Comparison of ENCODE assay signal across 25 cellular contexts in the genomic region with DNA sequence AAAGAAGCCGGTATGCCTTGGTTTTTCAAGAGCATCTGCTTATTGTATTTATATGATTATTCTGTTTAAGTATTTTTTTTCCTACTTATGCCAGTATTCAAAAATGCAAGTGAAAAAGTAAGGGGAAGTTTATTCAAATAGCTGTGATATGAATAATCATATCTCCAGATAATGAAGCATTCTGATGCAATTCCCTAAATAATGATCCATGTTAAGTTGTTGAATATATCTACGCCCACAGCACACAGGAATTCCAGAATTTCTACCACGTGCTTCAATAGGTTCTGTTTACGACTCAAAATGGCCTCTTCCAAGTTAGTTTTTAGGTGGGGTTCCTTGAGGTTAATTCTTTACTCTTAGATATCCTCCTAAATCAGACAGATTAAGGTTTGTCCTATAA.
A peak's percentile ranks its signal among the peaks of the same experiment; 100 is the strongest.
DNase-seq lines count a peak whose midpoint lies in the region; ATAC-seq, FAIRE-seq and TF ChIP-seq lines count a peak whose summit lies in the region.
"Had no signal": no experiment of that assay in that cellular context is flagged by ENCODE, and none has a peak within 500 bp of the region (broad histone marks: within the 10 kb centered on the region; RNA-seq: fewer than 3 reads in every experiment).

No MANE protein-coding gene starts in this region.

- no peak overlapping the region for H2AK5ac ChIP-seq in mesenchymal stem cell (ENCODE audit: low read length, severe bottlenecking)

- H3K79me2 ChIP-seq in astrocyte (ENCODE audit: insufficient read depth, low read length), result no peaks in the 10 kb centered on the region

- H2BK5ac ChIP-seq in mesenchymal stem cell (ENCODE audit: low read depth, low read length, poor library complexity, severe bottlenecking), result no peak overlapping the region

- H3K27me3 ChIP-seq in astrocyte (ENCODE audit: insufficient read depth, low read length), result no peaks in the 10 kb centered on the region
- H3K27me3 ChIP-seq in mesenchymal stem cell (ENCODE audit: control insufficient read depth in 1 of 2, insufficient read depth in 1 of 2, low read length in 2 of 2), result no peaks in the 10 kb centered on the region
- no peaks in the 10 kb centered on the region for H3K27me3 ChIP-seq in body of pancreas
- no peaks in the 10 kb centered on the region for H3K27me3 ChIP-seq in colonic mucosa
- H3K27me3 ChIP-seq: MG63, SJSA1 had no signal

- DNase-seq in MV-4-11 (lab: John Stamatoyannopoulos, UW), result peak; percentile 37
- peak; percentile 48 for DNase-seq in astrocyte (ENCODE audit: low read depth)
- no peak for DNase-seq in mesenchymal stem cell
- DNase-seq in stimulated activated CD4-positive, alpha-beta T cell treated with anti-CD3 and anti-CD28 coated beads, Interleukin-4, amount 100 ng/mL, for 1 hour, result no peak
- DNase-seq in body of pancreas, result no peak
- DNase-seq in colonic mucosa, result no peak
- DNase-seq: CD4-positive, alpha-beta T cell; COR-L47; DMS79; GM23248; H9; HFFc6; MG63; NCI-H1092; NCI-H1436; NCI-H187 treated with DMSO at 0.1 percent for 48 hours; NCI-H2107; NCI-H510A; NCI-H748 treated with DMSO at 0.1 percent for 48 hours; NK-92 treated with Interleukin-12 subunit alpha and Interleukin-12 subunit beta, amount 100 ng/mL, for 24 hours had no signal

- no peak overlapping the region for H3K4ac ChIP-seq in mesenchymal stem cell (ENCODE audit: low read depth in 1 of 2, low read length in 2 of 2)

- H3K18ac ChIP-seq in mesenchymal stem cell (ENCODE audit: low read depth in 1 of 2, low read length in 2 of 2), result no peak overlapping the region

- no peak for ATAC-seq in HG03280 (IDR thresholded peaks at IDR 0.05; ENCODE audit: unreplicated experiment)
- ATAC-seq in body of pancreas, result no peak
- ATAC-seq: K562, Panc1 had no signal

- no peak overlapping the region for H4K91ac ChIP-seq in mesenchymal stem cell (ENCODE audit: low read length)

- no peak overlapping the region for H3K4me3 Mint-ChIP-seq in astrocyte (ENCODE audit: unreplicated experiment)
- H3K4me3 Mint-ChIP-seq: CD4-positive, alpha-beta T cell; H9; HFFc6 had no signal

- H2BK15ac ChIP-seq in mesenchymal stem cell (ENCODE audit: low read depth, poor library complexity, severe bottlenecking), result no peak overlapping the region

- TF ChIP-seq POLR2A in body of pancreas (IDR thresholded peaks at IDR 0.05), result no peak

- no peak overlapping the region for H3K27ac Mint-ChIP-seq in astrocyte (ENCODE audit: unreplicated experiment)
- H3K27ac Mint-ChIP-seq: CD4-positive, alpha-beta T cell; H9; HFFc6 had no signal

- no peak overlapping the region for H2BK12ac ChIP-seq in mesenchymal stem cell (ENCODE audit: low read length in 2 of 2)

- peaks cover 3% of the 10 kb centered on the region for H3K4me1 Mint-ChIP-seq in astrocyte (ENCODE audit: low read depth, unreplicated experiment)

- peaks cover 6% of the 10 kb centered on the region for H3K36me3 Mint-ChIP-seq in astrocyte (ENCODE audit: low read depth, unreplicated experiment)

- no peak for FAIRE-seq in astrocyte (lab: Jason Lieb, UNC)
- FAIRE-seq: GM12891, K562 had no signal

- H3K4me3 ChIP-seq in astrocyte (ENCODE audit: insufficient read depth, low read depth, low read length), result no peak overlapping the region
- H3K4me3 ChIP-seq in mesenchymal stem cell (ENCODE audit: insufficient read depth in 1 of 2, low read depth in 1 of 2, low read length in 2 of 2), result no peak overlapping the region
- H3K4me3 ChIP-seq in body of pancreas, result no peak overlapping the region
- no peak overlapping the region for H3K4me3 ChIP-seq in colonic mucosa
- H3K4me3 ChIP-seq: GM23248, K562, MG63, SJSA1 had no signal

- H3K9ac ChIP-seq in astrocyte (ENCODE audit: low read length), result no peak overlapping the region
- peak overlapping the region; percentile 17 for H3K9ac ChIP-seq in mesenchymal stem cell (ENCODE audit: low read length)
- no peak overlapping the region for H3K9ac ChIP-seq in colonic mucosa (ENCODE audit: low read depth in 2 of 2, low read length in 2 of 2)
- H3K9ac ChIP-seq: GM23248 had no signal

- H3K79me1 ChIP-seq in mesenchymal stem cell (replicated peaks; ENCODE audit: low read length, poor library complexity, severe bottlenecking), result peaks cover 3% of the 10 kb centered on the region

- H3K9me3 ChIP-seq in astrocyte (ENCODE audit: insufficient read depth, low read depth, low read length), result no peaks in the 10 kb centered on the region
- H3K9me3 ChIP-seq in mesenchymal stem cell (ENCODE audit: control insufficient read depth, low read length), result no peaks in the 10 kb centered on the region
- H3K9me3 ChIP-seq in body of pancreas, result no peaks in the 10 kb centered on the region
- H3K9me3 ChIP-seq in colonic mucosa, result no peaks in the 10 kb centered on the region
- H3K9me3 ChIP-seq: MG63, SJSA1 had no signal

- no peak overlapping the region for H3K14ac ChIP-seq in mesenchymal stem cell (ENCODE audit: low read length in 2 of 2)

- intact Hi-C loops in body of pancreas (cut with DNase I) (no loop called here), colonic mucosa (cut with DNase I) (no loop called here)

- H3K4me2 ChIP-seq in astrocyte (ENCODE audit: low read length) (no peak overlapping the region), mesenchymal stem cell (ENCODE audit: low read length, poor library complexity, severe bottlenecking) (no peak overlapping the region)

- no peak overlapping the region for H3K23ac ChIP-seq in mesenchymal stem cell (ENCODE audit: low read length in 2 of 2)

- H2BK120ac ChIP-seq in mesenchymal stem cell (ENCODE audit: low read depth, low read length), result no peak overlapping the region

- no peak overlapping the region for H3K27ac ChIP-seq in astrocyte (ENCODE audit: low read depth, low read length)
- H3K27ac ChIP-seq in mesenchymal stem cell (ENCODE audit: low read length, poor library complexity, severe bottlenecking), result no peak overlapping the region
- no peak overlapping the region for H3K27ac ChIP-seq in body of pancreas
- no peak overlapping the region for H3K27ac ChIP-seq in colonic mucosa
- H3K27ac ChIP-seq: GM23248, SJSA1 had no signal

- no peak overlapping the region for H4K8ac ChIP-seq in mesenchymal stem cell (ENCODE audit: low read length)

- H4K20me1 ChIP-seq in astrocyte (ENCODE audit: insufficient read depth, low read length), result peaks cover 6% of the 10 kb centered on the region

- H3K4me1 ChIP-seq in astrocyte (ENCODE audit: insufficient read depth, low read length), result no peaks in the 10 kb centered on the region
- H3K4me1 ChIP-seq in mesenchymal stem cell (ENCODE audit: control insufficient read depth, insufficient read depth, low read depth, low read length), result no peaks in the 10 kb centered on the region
- H3K4me1 ChIP-seq in body of pancreas, result no peaks in the 10 kb centered on the region
- no peaks in the 10 kb centered on the region for H3K4me1 ChIP-seq in colonic mucosa
- H3K4me1 ChIP-seq: SJSA1 had no signal

- H2AFZ ChIP-seq in astrocyte (ENCODE audit: low read depth, low read length) (no peak overlapping the region), mesenchymal stem cell (ENCODE audit: low read depth, low read length) (no peak overlapping the region)
- H2AFZ ChIP-seq: GM23248 had no signal

- TF ChIP-seq CTCF in astrocyte (IDR thresholded peaks at IDR 0.05; ENCODE audit: insufficient read depth, low read depth, low read length) (no peak), body of pancreas (IDR thresholded peaks at IDR 0.05) (no peak), colonic mucosa (IDR thresholded peaks at IDR 0.05) (no peak)

- H3K9me3 Mint-ChIP-seq in astrocyte (ENCODE audit: unreplicated experiment), result peaks cover 5% of the 10 kb centered on the region

- H3K27me3 Mint-ChIP-seq in astrocyte (ENCODE audit: low read depth, unreplicated experiment), result no peaks in the 10 kb centered on the region
- H3K27me3 Mint-ChIP-seq: CD4-positive, alpha-beta T cell had no signal

- H3K36me3 ChIP-seq in astrocyte (ENCODE audit: insufficient read depth, low read length), result peaks cover 11% of the 10 kb centered on the region
- H3K36me3 ChIP-seq in mesenchymal stem cell (ENCODE audit: control insufficient read depth in 1 of 2, insufficient read depth in 2 of 2, low read depth in 1 of 2, low read length in 2 of 2), result peaks cover 4 to 22% of the 10 kb centered on the region in 2 experiments
- no peaks in the 10 kb centered on the region for H3K36me3 ChIP-seq in body of pancreas (replicated peaks in 1 of 2; ENCODE audit: insufficient read depth in 1 of 2, low read depth in 2 of 2)
- H3K36me3 ChIP-seq in colonic mucosa, result no peaks in the 10 kb centered on the region
- H3K36me3 ChIP-seq: MG63 had no signal

- whole genome bisulfite sequencing in mesenchymal stem cell, result no CpG with 5 or more reads among the region's 4 CpGs
- 62 to 64% methylated on average over 4 of the region's 4 CpGs for WGBS in body of pancreas, 2 donors

Comparison
In these comparisons a context has a peak if more than half of its experiments do, and no peak if none do; other contexts are left out.
1. DNase-seq: peak in MV-4-11 (single experiment) and astrocyte (single experiment); none in mesenchymal stem cell (single experiment), stimulated activated CD4-positive, alpha-beta T cell treated with anti-CD3 and anti-CD28 coated beads, Interleukin-4, amount 100 ng/mL, for 1 hour (single experiment), body of pancreas (0 of 4) and colonic mucosa (single experiment).